Comparison of ENCODE assay signal across 1 cellular context in genomic region chr7:12727455-12728191, GRCh38.
TF ChIP-seq lines count a peak whose summit lies in the region.

No MANE protein-coding gene starts in this region.

TF ChIP-seq in K562, 482 proteins besides CTCF, POLR2A, EP300 and RAD21 (continued from another document and continues in another):
- no peak for TF ChIP-seq E2F8 (IDR thresholded peaks at IDR 0.05; ENCODE audit: low read depth, partially characterized antibody)
- TF ChIP-seq, protein P1, sequence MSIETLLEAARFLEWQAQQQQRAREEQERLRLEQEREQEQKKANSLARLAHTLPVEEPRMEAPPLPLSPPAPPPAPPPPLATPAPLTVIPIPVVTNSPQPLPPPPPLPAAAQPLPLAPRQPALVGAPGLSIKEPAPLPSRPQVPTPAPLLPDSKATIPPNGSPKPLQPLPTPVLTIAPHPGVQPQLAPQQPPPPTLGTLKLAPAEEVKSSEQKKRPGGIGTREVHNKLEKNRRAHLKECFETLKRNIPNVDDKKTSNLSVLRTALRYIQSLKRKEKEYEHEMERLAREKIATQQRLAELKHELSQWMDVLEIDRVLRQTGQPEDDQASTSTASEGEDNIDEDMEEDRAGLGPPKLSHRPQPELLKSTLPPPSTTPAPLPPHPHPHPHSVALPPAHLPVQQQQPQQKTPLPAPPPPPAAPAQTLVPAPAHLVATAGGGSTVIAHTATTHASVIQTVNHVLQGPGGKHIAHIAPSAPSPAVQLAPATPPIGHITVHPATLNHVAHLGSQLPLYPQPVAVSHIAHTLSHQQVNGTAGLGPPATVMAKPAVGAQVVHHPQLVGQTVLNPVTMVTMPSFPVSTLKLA (conservative IDR thresholded peaks at IDR 0.05), result peak; percentile 39 to 54; a peak in 3 of 4 replicates
- no peak for TF ChIP-seq PTRF (tag; IDR thresholded peaks at IDR 0.05)
- no peak for TF ChIP-seq ZNF507 (tag; conservative IDR thresholded peaks at IDR 0.05)
- no peak for TF ChIP-seq ZNF445 (CRISPR knock-in tag; IDR thresholded peaks at IDR 0.05; ENCODE audit: low read depth)
- no peak for TF ChIP-seq NFIX (CRISPR knock-in tag; IDR thresholded peaks at IDR 0.05; ENCODE audit: low read depth)
- no peak for TF ChIP-seq KAT8 (IDR thresholded peaks at IDR 0.05; ENCODE audit: low read depth)
- TF ChIP-seq TEAD4 (IDR thresholded peaks at IDR 0.05; ENCODE audit: low read length), result no peak
- TF ChIP-seq TEAD4 (CRISPR knock-in tag; IDR thresholded peaks at IDR 0.05; ENCODE audit: borderline replicate concordance), result no peak
- TF ChIP-seq KAT2B (IDR thresholded peaks at IDR 0.05; ENCODE audit: low read depth, low read length), result no peak
- TF ChIP-seq, protein P2, sequence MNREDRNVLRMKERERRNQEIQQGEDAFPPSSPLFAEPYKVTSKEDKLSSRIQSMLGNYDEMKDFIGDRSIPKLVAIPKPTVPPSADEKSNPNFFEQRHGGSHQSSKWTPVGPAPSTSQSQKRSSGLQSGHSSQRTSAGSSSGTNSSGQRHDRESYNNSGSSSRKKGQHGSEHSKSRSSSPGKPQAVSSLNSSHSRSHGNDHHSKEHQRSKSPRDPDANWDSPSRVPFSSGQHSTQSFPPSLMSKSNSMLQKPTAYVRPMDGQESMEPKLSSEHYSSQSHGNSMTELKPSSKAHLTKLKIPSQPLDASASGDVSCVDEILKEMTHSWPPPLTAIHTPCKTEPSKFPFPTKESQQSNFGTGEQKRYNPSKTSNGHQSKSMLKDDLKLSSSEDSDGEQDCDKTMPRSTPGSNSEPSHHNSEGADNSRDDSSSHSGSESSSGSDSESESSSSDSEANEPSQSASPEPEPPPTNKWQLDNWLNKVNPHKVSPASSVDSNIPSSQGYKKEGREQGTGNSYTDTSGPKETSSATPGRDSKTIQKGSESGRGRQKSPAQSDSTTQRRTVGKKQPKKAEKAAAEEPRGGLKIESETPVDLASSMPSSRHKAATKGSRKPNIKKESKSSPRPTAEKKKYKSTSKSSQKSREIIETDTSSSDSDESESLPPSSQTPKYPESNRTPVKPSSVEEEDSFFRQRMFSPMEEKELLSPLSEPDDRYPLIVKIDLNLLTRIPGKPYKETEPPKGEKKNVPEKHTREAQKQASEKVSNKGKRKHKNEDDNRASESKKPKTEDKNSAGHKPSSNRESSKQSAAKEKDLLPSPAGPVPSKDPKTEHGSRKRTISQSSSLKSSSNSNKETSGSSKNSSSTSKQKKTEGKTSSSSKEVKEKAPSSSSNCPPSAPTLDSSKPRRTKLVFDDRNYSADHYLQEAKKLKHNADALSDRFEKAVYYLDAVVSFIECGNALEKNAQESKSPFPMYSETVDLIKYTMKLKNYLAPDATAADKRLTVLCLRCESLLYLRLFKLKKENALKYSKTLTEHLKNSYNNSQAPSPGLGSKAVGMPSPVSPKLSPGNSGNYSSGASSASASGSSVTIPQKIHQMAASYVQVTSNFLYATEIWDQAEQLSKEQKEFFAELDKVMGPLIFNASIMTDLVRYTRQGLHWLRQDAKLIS (CRISPR knock-in tag; IDR thresholded peaks at IDR 0.05), result peak; percentile 46; the same call in 1 of the 2 replicates
- no peak for TF ChIP-seq ZNF785 (CRISPR knock-in tag; IDR thresholded peaks at IDR 0.05)
- TF ChIP-seq NEUROD1 (IDR thresholded peaks at IDR 0.05; ENCODE audit: borderline replicate concordance, low read depth, low read length, partially characterized antibody), result no peak
- no peak for TF ChIP-seq RBM17 (IDR thresholded peaks at IDR 0.05; ENCODE audit: borderline replicate concordance, low read depth, low read length)
- TF ChIP-seq SPI1 (IDR thresholded peaks at IDR 0.05; ENCODE audit: borderline replicate concordance, low read depth, low read length), result 0 out of 2 replicates have a peak, but pooled peaks have one; percentile 19
- TF ChIP-seq CC2D1A (IDR thresholded peaks at IDR 0.05), result no peak
- TF ChIP-seq TEAD2 (tag; IDR thresholded peaks at IDR 0.05), result no peak
- no peak for TF ChIP-seq ZNF41 (CRISPR knock-in tag; conservative IDR thresholded peaks at IDR 0.05)
- TF ChIP-seq CBFA2T2 (conservative IDR thresholded peaks at IDR 0.05), result no peak
- TF ChIP-seq ZNF561 (CRISPR knock-in tag; conservative IDR thresholded peaks at IDR 0.05), result no peak
- TF ChIP-seq BCL6 (CRISPR knock-in tag; IDR thresholded peaks at IDR 0.05), result no peak
- TF ChIP-seq, protein P3, sequence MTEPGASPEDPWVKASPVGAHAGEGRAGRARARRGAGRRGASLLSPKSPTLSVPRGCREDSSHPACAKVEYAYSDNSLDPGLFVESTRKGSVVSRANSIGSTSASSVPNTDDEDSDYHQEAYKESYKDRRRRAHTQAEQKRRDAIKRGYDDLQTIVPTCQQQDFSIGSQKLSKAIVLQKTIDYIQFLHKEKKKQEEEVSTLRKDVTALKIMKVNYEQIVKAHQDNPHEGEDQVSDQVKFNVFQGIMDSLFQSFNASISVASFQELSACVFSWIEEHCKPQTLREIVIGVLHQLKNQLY (CRISPR knock-in tag; conservative IDR thresholded peaks at IDR 0.05), result no peak
- no peak for TF ChIP-seq GABPA (tag; conservative IDR thresholded peaks at IDR 0.05; ENCODE audit: low read depth)
- TF ChIP-seq ZNF3 (CRISPR knock-in tag; IDR thresholded peaks at IDR 0.05), result no peak
- TF ChIP-seq, protein P4, sequence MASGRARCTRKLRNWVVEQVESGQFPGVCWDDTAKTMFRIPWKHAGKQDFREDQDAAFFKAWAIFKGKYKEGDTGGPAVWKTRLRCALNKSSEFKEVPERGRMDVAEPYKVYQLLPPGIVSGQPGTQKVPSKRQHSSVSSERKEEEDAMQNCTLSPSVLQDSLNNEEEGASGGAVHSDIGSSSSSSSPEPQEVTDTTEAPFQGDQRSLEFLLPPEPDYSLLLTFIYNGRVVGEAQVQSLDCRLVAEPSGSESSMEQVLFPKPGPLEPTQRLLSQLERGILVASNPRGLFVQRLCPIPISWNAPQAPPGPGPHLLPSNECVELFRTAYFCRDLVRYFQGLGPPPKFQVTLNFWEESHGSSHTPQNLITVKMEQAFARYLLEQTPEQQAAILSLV (tag; IDR thresholded peaks at IDR 0.05), result 0 out of 2 replicates have a peak, but pooled peaks have one; percentile 16
- no peak for TF ChIP-seq NR2F6 (CRISPR knock-in tag; IDR thresholded peaks at IDR 0.05)
- TF ChIP-seq ZNF717 (CRISPR knock-in tag; IDR thresholded peaks at IDR 0.05), result no peak
- no peak for TF ChIP-seq PKNOX1 (IDR thresholded peaks at IDR 0.05)
- TF ChIP-seq DMBX1 (CRISPR knock-in tag; IDR thresholded peaks at IDR 0.05; ENCODE audit: borderline replicate concordance), result no peak
- no peak for TF ChIP-seq GTF2B (IDR thresholded peaks at IDR 0.05; ENCODE audit: extremely low read depth, insufficient read length)
- no peak for TF ChIP-seq ZKSCAN3 (CRISPR knock-in tag; IDR thresholded peaks at IDR 0.05)
- TF ChIP-seq, protein P5, sequence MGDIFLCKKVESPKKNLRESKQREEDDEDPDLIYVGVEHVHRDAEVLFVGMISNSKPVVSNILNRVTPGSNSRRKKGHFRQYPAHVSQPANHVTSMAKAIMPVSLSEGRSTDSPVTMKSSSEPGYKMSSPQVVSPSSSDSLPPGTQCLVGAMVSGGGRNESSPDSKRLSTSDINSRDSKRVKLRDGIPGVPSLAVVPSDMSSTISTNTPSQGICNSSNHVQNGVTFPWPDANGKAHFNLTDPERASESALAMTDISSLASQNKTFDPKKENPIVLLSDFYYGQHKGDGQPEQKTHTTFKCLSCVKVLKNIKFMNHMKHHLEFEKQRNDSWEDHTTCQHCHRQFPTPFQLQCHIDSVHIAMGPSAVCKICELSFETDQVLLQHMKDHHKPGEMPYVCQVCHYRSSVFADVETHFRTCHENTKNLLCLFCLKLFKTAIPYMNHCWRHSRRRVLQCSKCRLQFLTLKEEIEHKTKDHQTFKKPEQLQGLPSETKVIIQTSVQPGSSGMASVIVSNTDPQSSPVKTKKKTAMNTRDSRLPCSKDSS (IDR thresholded peaks at IDR 0.05; ENCODE audit: low read depth, partially characterized antibody), result no peak
- no peak for TF ChIP-seq PML (IDR thresholded peaks at IDR 0.05; ENCODE audit: low read length)
- TF ChIP-seq SMAD3 (CRISPR knock-in tag; conservative IDR thresholded peaks at IDR 0.05), result no peak
- TF ChIP-seq RBM22 (IDR thresholded peaks at IDR 0.05; ENCODE audit: low read depth, low read length, poor library complexity, severe bottlenecking), result no peak
- no peak for TF ChIP-seq HBP1 (CRISPR knock-in tag; IDR thresholded peaks at IDR 0.05)
- no peak for TF ChIP-seq ELF2 (CRISPR knock-in tag; IDR thresholded peaks at IDR 0.05)
- TF ChIP-seq COPS2 (conservative IDR thresholded peaks at IDR 0.05), result no peak
- TF ChIP-seq, protein P6, sequence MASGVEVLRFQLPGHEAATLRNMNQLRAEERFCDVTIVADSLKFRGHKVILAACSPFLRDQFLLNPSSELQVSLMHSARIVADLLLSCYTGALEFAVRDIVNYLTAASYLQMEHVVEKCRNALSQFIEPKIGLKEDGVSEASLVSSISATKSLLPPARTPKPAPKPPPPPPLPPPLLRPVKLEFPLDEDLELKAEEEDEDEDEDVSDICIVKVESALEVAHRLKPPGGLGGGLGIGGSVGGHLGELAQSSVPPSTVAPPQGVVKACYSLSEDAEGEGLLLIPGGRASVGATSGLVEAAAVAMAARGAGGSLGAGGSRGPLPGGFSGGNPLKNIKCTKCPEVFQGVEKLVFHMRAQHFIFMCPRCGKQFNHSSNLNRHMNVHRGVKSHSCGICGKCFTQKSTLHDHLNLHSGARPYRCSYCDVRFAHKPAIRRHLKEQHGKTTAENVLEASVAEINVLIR (CRISPR knock-in tag; IDR thresholded peaks at IDR 0.05), result no peak
- TF ChIP-seq HOMEZ (CRISPR knock-in tag; IDR thresholded peaks at IDR 0.05), result no peak
- TF ChIP-seq, protein P7, sequence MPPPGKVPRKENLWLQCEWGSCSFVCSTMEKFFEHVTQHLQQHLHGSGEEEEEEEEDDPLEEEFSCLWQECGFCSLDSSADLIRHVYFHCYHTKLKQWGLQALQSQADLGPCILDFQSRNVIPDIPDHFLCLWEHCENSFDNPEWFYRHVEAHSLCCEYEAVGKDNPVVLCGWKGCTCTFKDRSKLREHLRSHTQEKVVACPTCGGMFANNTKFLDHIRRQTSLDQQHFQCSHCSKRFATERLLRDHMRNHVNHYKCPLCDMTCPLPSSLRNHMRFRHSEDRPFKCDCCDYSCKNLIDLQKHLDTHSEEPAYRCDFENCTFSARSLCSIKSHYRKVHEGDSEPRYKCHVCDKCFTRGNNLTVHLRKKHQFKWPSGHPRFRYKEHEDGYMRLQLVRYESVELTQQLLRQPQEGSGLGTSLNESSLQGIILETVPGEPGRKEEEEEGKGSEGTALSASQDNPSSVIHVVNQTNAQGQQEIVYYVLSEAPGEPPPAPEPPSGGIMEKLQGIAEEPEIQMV (tag; conservative IDR thresholded peaks at IDR 0.05; ENCODE audit: low read depth), result no peak
